24 cellular contexts compared by ENCODE assay signal in the genomic region with DNA sequence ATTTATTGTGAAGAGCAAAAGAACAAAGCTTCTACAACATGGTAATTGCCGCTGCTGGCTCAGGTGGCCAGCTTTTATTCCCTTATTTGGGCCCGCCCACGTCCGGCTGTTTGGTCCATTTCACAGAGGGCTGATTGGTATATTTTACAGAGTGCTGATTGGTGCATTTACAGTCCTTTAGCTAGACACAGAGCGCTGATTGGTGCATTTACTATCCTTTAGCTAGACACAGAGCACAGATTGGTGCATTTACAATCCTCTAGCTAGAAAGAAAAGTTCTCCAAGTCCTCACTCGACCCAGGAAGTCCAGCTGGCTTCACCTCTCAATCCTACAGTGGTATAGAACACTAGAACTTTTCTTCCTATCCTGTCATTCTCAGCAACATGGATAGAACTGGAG.
"Had no signal": no experiment of that assay in that cellular context is flagged by ENCODE, and none has a peak within 500 bp of the region (broad histone marks: within the 10 kb centered on the region; RNA-seq: fewer than 3 reads in every experiment).

No MANE protein-coding gene starts in this region.

- H3K27ac ChIP-seq: colonic mucosa, epithelial cell of prostate, esophagus squamous epithelium, gastrocnemius medialis, heart right ventricle, left lung, lower lobe of right lung had no signal

- FAIRE-seq: islet of Langerhans, keratinocyte had no signal

- H3K36me3 ChIP-seq: colonic mucosa, esophagus squamous epithelium, gastrocnemius medialis, heart right ventricle, left lung, lower lobe of right lung had no signal

- H3K4me1 ChIP-seq: colonic mucosa, esophagus squamous epithelium, gastrocnemius medialis, lower lobe of right lung had no signal

- DNase-seq: colonic mucosa; cortex of kidney; effector CD8-positive, alpha-beta T cell; effector memory CD8-positive, alpha-beta T cell; endodermal cell; erythroblast; esophagus squamous epithelium; foreskin fibroblast; foreskin melanocyte; gastrocnemius medialis; glutamatergic neuron; head of caudate nucleus; heart right ventricle; hippocampal formation; left cardiac atrium; left lung; left ventricle myocardium superior; lower lobe of right lung; mesenchymal stem cell; mucosa of descending colon had no signal

- H3K4me3 ChIP-seq: colonic mucosa, esophagus squamous epithelium, gastrocnemius medialis, heart right ventricle, left lung, lower lobe of right lung, mucosa of descending colon had no signal

- H3K27me3 ChIP-seq: colonic mucosa, esophagus squamous epithelium, gastrocnemius medialis, heart right ventricle, left lung had no signal

- H3K9me3 ChIP-seq: colonic mucosa, esophagus squamous epithelium, gastrocnemius medialis, left lung, lower lobe of right lung, mucosa of descending colon had no signal

- ATAC-seq: effector memory CD8-positive, alpha-beta T cell; esophagus mucosa; gastrocnemius medialis; heart right ventricle; left cardiac atrium; left ventricle myocardium superior; lower lobe of right lung; mucosa of descending colon had no signal
